ENCODE assay signal across 27 cellular contexts in genomic region chr5:169721771-169722170, GRCh38.
DNase-seq lines count a peak whose midpoint lies in the region; ATAC-seq and TF ChIP-seq lines count a peak whose summit lies in the region.
"Had no signal": no experiment of that assay in that cellular context is flagged by ENCODE, and none has a peak within 500 bp of the region (broad histone marks: within the 10 kb centered on the region; RNA-seq: fewer than 3 reads in every experiment).

No MANE protein-coding gene starts in this region.

- H3K9me3 Mint-ChIP-seq in GM23338 (no peaks in the 10 kb centered on the region; the same call in 2 of the 3 replicates), progenitor cell of endocrine pancreas (ENCODE audit: low read depth) (no peaks in the 10 kb centered on the region)

- no peak overlapping the region for H3K27ac ChIP-seq in C4-2B
- H3K27ac ChIP-seq in GM23338 (ENCODE audit: low read depth): no peak overlapping the region
- H3K27ac ChIP-seq in PC-3 (ENCODE audit: low read length): no peak overlapping the region
- H3K27ac ChIP-seq: BLaER1, gastroesophageal sphincter, left ventricle myocardium inferior, uterus had no signal

- H3K4me2 ChIP-seq in GM23338 (no peak overlapping the region), PC-3 (ENCODE audit: low read length) (no peak overlapping the region)
- H3K4me2 ChIP-seq: BLaER1 had no signal

- 0 out of 2 replicates have a peak, but pooled peaks cover 3% of the 10 kb centered on the region for H3K4me1 ChIP-seq in GM23338 (ENCODE audit: insufficient read depth)
- H3K4me1 ChIP-seq in PC-3 (ENCODE audit: insufficient read depth, low read length): peaks cover 14% of the 10 kb centered on the region
- H3K4me1 ChIP-seq: BLaER1, gastroesophageal sphincter, left ventricle myocardium inferior, uterus had no signal

- H3K27ac Mint-ChIP-seq in GM23338 (no peak overlapping the region), progenitor cell of endocrine pancreas (no peak overlapping the region)
- H3K27ac Mint-ChIP-seq: activated naive CD8-positive, alpha-beta T cell; activated T-helper 17 cell treated with anti-CD3 and anti-CD28 coated beads, Interleukin-2, amount 50 U/mL, for 72 hours; stimulated activated memory B cell treated with anti-CD40 and anti-IgM and Interleukin-4, amounts not matched to agents 10 μg/mL and 1 μg/mL and 100 μg/mL, for 72 hours had no signal

- H3K36me3 Mint-ChIP-seq in GM23338 (ENCODE audit: low read depth): no peaks in the 10 kb centered on the region
- H3K36me3 Mint-ChIP-seq in progenitor cell of endocrine pancreas (ENCODE audit: insufficient read depth): no peaks in the 10 kb centered on the region

- H3K4me1 Mint-ChIP-seq in GM23338: peaks cover 10% of the 10 kb centered on the region; the same call in 2 of the 3 replicates
- no peaks in the 10 kb centered on the region for H3K4me1 Mint-ChIP-seq in progenitor cell of endocrine pancreas (ENCODE audit: low read depth)

- CTCF ChIA-PET in PC-3 (lab: Charles Lee): no interaction called here

- POLR2A ChIA-PET in PC-3 (lab: Charles Lee; ENCODE audit: unreplicated experiment): no interaction called here

- H4K20me1 ChIP-seq in GM23338 (replicated peaks; ENCODE audit: insufficient read depth) (no peaks in the 10 kb centered on the region), PC-3 (ENCODE audit: low read length) (no peaks in the 10 kb centered on the region)
- H4K20me1 ChIP-seq: BLaER1 had no signal

- H3F3A ChIP-seq in GM23338 (replicated peaks; ENCODE audit: low read depth) (no peaks in the 10 kb centered on the region), PC-3 (ENCODE audit: low read length, unreplicated experiment) (no peaks in the 10 kb centered on the region)

- ATAC-seq in GM23338 (no peak), PC-3 (no peak), GM21526 (IDR thresholded peaks at IDR 0.05; ENCODE audit: low FRiP score, unreplicated experiment) (no peak)
- ATAC-seq: activated T-helper 17 cell treated with anti-CD3 and anti-CD28 coated beads, Interleukin-2, amount 50 U/mL, for 72 hours; gastroesophageal sphincter; naive thymus-derived CD8-positive, alpha-beta T cell; stimulated activated memory B cell treated with anti-CD40 and anti-IgM and Interleukin-4, amounts not matched to agents 10 μg/mL and 1 μg/mL and 100 μg/mL, for 72 hours had no signal

- H3K4me3 ChIP-seq in GM23338: no peak overlapping the region
- H3K4me3 ChIP-seq in PC-3 (ENCODE audit: low read length): no peak overlapping the region
- no peak overlapping the region for H3K4me3 ChIP-seq in epithelial cell of proximal tubule (ENCODE audit: low read depth, low read length)
- H3K4me3 ChIP-seq: BLaER1, gastroesophageal sphincter, left ventricle myocardium inferior, uterus had no signal

- intact Hi-C loops in PC-3 (cut with micrococcal nuclease): no loop called here

- H3K9ac ChIP-seq in PC-3 (ENCODE audit: low read length): no peak overlapping the region
- H3K9ac ChIP-seq: BLaER1 had no signal

- no peaks in the 10 kb centered on the region for H3K27me3 ChIP-seq in GM23338 (ENCODE audit: insufficient read depth)
- no peaks in the 10 kb centered on the region for H3K27me3 ChIP-seq in PC-3 (ENCODE audit: low read length)
- H3K27me3 ChIP-seq: BLaER1, uterus had no signal

- H3K27me3 Mint-ChIP-seq in GM23338 (ENCODE audit: insufficient read depth, low read depth, poor library complexity): no peaks in the 10 kb centered on the region
- H3K27me3 Mint-ChIP-seq in progenitor cell of endocrine pancreas: peaks cover 43% of the 10 kb centered on the region
- H3K27me3 Mint-ChIP-seq: activated naive CD8-positive, alpha-beta T cell; activated T-helper 17 cell treated with anti-CD3 and anti-CD28 coated beads, Interleukin-2, amount 50 U/mL, for 72 hours; central memory CD8-positive, alpha-beta T cell; naive thymus-derived CD8-positive, alpha-beta T cell; stimulated activated memory B cell treated with anti-CD40 and anti-IgM and Interleukin-4, amounts not matched to agents 10 μg/mL and 1 μg/mL and 100 μg/mL, for 72 hours had no signal

- H2AFZ ChIP-seq in GM23338 (no peak overlapping the region), PC-3 (ENCODE audit: low read length) (no peak overlapping the region)

- DNase-seq in GM23338 (ENCODE audit: low spot score) (no peak), PC-3 (no peak), epithelial cell of proximal tubule (ENCODE audit: low read depth) (no peak), cortex of kidney (lab: John Stamatoyannopoulos, UW) (no peak), progenitor cell of endocrine pancreas (ENCODE audit: low spot score, unreplicated experiment) (no peak)
- DNase-seq in stimulated activated CD4-positive, alpha-beta T cell treated with anti-CD3 and anti-CD28 coated beads, Interleukin-2, amount 100 ng/mL, for 48 hours: no peak
- DNase-seq: activated CD4-positive, alpha-beta T cell treated with anti-CD3 and anti-CD28 coated beads, Interleukin-2, amount 50 U/mL, for 48 hours; activated CD4-positive, CD25-positive, alpha-beta regulatory T cell; activated CD8-positive, alpha-beta memory T cell treated with anti-CD3 and anti-CD28 coated beads, Interleukin-2, amount 50 U/mL, for 48 hours; Calu3; hypothalamus; KG1; left ventricle myocardium inferior; naive thymus-derived CD8-positive, alpha-beta T cell; NCI-H1048; NCI-H187; NCI-H526 treated with DMSO at 0.1 percent for 48 hours; Right ventricle myocardium superior; uterus had no signal

- no peak overlapping the region for H3K4me3 Mint-ChIP-seq in GM23338
- H3K4me3 Mint-ChIP-seq in progenitor cell of endocrine pancreas (ENCODE audit: low read depth): no peak overlapping the region
- H3K4me3 Mint-ChIP-seq: activated naive CD8-positive, alpha-beta T cell; activated T-helper 17 cell treated with anti-CD3 and anti-CD28 coated beads, Interleukin-2, amount 50 U/mL, for 72 hours; central memory CD8-positive, alpha-beta T cell; naive thymus-derived CD8-positive, alpha-beta T cell; stimulated activated memory B cell treated with anti-CD40 and anti-IgM and Interleukin-4, amounts not matched to agents 10 μg/mL and 1 μg/mL and 100 μg/mL, for 72 hours had no signal

- no peaks in the 10 kb centered on the region for H3K9me3 ChIP-seq in PC-3 (ENCODE audit: low read length)
- H3K9me3 ChIP-seq: BLaER1, gastroesophageal sphincter, left ventricle myocardium inferior, uterus had no signal

- TF ChIP-seq CTCF in C4-2B (conservative IDR thresholded peaks at IDR 0.05): peak; percentile 20; the same call in 1 of the 2 replicates
- TF ChIP-seq CTCF in GM23338 (conservative IDR thresholded peaks at IDR 0.05; ENCODE audit: low read depth in 2 of 2): peak; percentile 30 to 32
- TF ChIP-seq CTCF in PC-3 (conservative IDR thresholded peaks at IDR 0.05; ENCODE audit: low read depth, low read length): peak; percentile 31; the same call in 1 of the 2 replicates
- TF ChIP-seq CTCF in epithelial cell of proximal tubule (conservative IDR thresholded peaks at IDR 0.05; ENCODE audit: low read depth, low read length): peak; percentile 30
- no peak for TF ChIP-seq CTCF in progenitor cell of endocrine pancreas (IDR thresholded peaks at IDR 0.05; ENCODE audit: unreplicated experiment)

- H3K79me2 ChIP-seq in GM23338 (replicated peaks; ENCODE audit: insufficient read depth) (no peaks in the 10 kb centered on the region), PC-3 (ENCODE audit: low read length) (no peaks in the 10 kb centered on the region)

- H3K36me3 ChIP-seq in GM23338 (ENCODE audit: insufficient read depth): no peaks in the 10 kb centered on the region
- no peaks in the 10 kb centered on the region for H3K36me3 ChIP-seq in PC-3 (ENCODE audit: low read depth, low read length)
- H3K36me3 ChIP-seq: gastroesophageal sphincter, left ventricle myocardium inferior, uterus had no signal

- H3K9me2 ChIP-seq in GM23338 (ENCODE audit: insufficient read depth): 0 out of 2 replicates have a peak, but pooled peaks cover 7% of the 10 kb centered on the region
- H3K9me2 ChIP-seq in PC-3 (replicated peaks; ENCODE audit: low read length): no peaks in the 10 kb centered on the region

- no TSS peak for BruUV-seq in PC-3 (replicated peaks; lab: Mats Ljungman, UMichigan)

TF ChIP-seq in GM23338, 12 proteins besides CTCF, POLR2A, EP300 and RAD21:
- no peak for TF ChIP-seq REST (IDR thresholded peaks at IDR 0.05; ENCODE audit: unreplicated experiment)
